In genomic region chr12:48880647-48881046, GRCh38 we compare ENCODE assay signal across 16 cellular contexts. TPM values are rescaled to one million over a fixed set of nuclear protein-coding genes. Genes with fewer than 3 reads are reported as not detected.
DNase-seq lines count a peak whose midpoint lies in the region; ATAC-seq and TF ChIP-seq lines count a peak whose summit lies in the region.
"Had no signal": no experiment of that assay in that cellular context is flagged by ENCODE, and none has a peak within 500 bp of the region (broad histone marks: within the 10 kb centered on the region; RNA-seq: fewer than 3 reads in every experiment).

No MANE protein-coding gene starts in this region.

- no peak for DNase-seq in Caco-2
- DNase-seq in mesothelial cell of epicardium (ENCODE audit: low spot score in 2 of 2, unreplicated experiment in 2 of 2) = no peak
- DNase-seq in neural progenitor cell (ENCODE audit: low spot score) = no peak
- no peak for DNase-seq in Kasumi-1 (lab: John Stamatoyannopoulos, UW)
- DNase-seq in right lobe of liver = no peak
- no peak for DNase-seq in SK-N-SH
- no peak for DNase-seq in esophagus muscularis mucosa (ENCODE audit: extremely low spot score)
- DNase-seq: 8988T; C1 segment of cervical spinal cord; CD4-positive, alpha-beta memory T cell; COR-L47; DMS153; DND-41; GM23248; H9 had no signal

- H3K4me1 ChIP-seq in Caco-2 (peaks cover 58% of the 10 kb centered on the region), neural progenitor cell (peaks cover 51% of the 10 kb centered on the region), right lobe of liver (peaks cover 0 to 54% (median 25%) of the 10 kb centered on the region in 4 donors), SK-N-SH (ENCODE audit: control insufficient read depth in 1 of 2, insufficient read depth in 2 of 2, low read depth in 1 of 2, low read length in 1 of 2) (peaks cover 5 to 12% of the 10 kb centered on the region in 2 experiments; a peak in 1 of 4 replicates), esophagus muscularis mucosa (peaks cover 8 to 20% (median 14%) of the 10 kb centered on the region in 4 donors)

- 61% methylated on average over 9 of the region's 9 CpGs for WGBS in right lobe of liver (ENCODE audit: insufficient coverage, low coverage, low lambda C conversion rate, missing lambda C conversion rate)
- 82% methylated on average over 9 of the region's 9 CpGs for WGBS in SK-N-SH (ENCODE audit: low lambda C conversion rate)
- 82% methylated on average over 9 of the region's 9 CpGs for WGBS in esophagus muscularis mucosa

- H3K9me3 Mint-ChIP-seq in Caco-2 (ENCODE audit: unreplicated experiment) (no peaks in the 10 kb centered on the region), mesothelial cell of epicardium (no peaks in the 10 kb centered on the region), neural progenitor cell (no peaks in the 10 kb centered on the region)
- H3K9me3 Mint-ChIP-seq: H9 had no signal

- intact Hi-C loops in Caco-2 (cut with micrococcal nuclease; ENCODE audit: unreplicated experiment) (no loop called here), right lobe of liver (cut with DNase I) (no loop called here), esophagus muscularis mucosa (cut with DNase I) (no loop called here)

- no peaks in the 10 kb centered on the region for H3K27me3 Mint-ChIP-seq in Caco-2 (ENCODE audit: insufficient read depth, unreplicated experiment)
- no peaks in the 10 kb centered on the region for H3K27me3 Mint-ChIP-seq in mesothelial cell of epicardium (ENCODE audit: low read depth)
- peaks cover 16% of the 10 kb centered on the region for H3K27me3 Mint-ChIP-seq in neural progenitor cell (ENCODE audit: insufficient read depth, low read depth)

- no peak overlapping the region for H2AFZ ChIP-seq in neural progenitor cell (replicated peaks)
- no peak overlapping the region for H2AFZ ChIP-seq in SK-N-SH (ENCODE audit: low read depth)
- H2AFZ ChIP-seq: GM23248 had no signal

- no peaks in the 10 kb centered on the region for H3K9me2 ChIP-seq in SK-N-SH

- TF ChIP-seq POLR2A in right lobe of liver (IDR thresholded peaks at IDR 0.05) = no peak
- TF ChIP-seq POLR2A in esophagus muscularis mucosa (IDR thresholded peaks at IDR 0.05; ENCODE audit: low read depth) = no peak

- H3K27ac ChIP-seq in neural progenitor cell (no peak overlapping the region), right lobe of liver (no peak overlapping the region), SK-N-SH (ENCODE audit: low read depth in 2 of 2, low read length in 1 of 2) (no peak overlapping the region), esophagus muscularis mucosa (replicated peaks in 1 of 4) (no peak overlapping the region)
- H3K27ac ChIP-seq: GM23248 had no signal

- H3K27me3 ChIP-seq in Caco-2 (replicated peaks; ENCODE audit: control insufficient read depth, insufficient read depth, low read length) (no peaks in the 10 kb centered on the region), neural progenitor cell (no peaks in the 10 kb centered on the region), right lobe of liver (no peaks in the 10 kb centered on the region), SK-N-SH (ENCODE audit: insufficient read depth) (peaks cover 4% of the 10 kb centered on the region; the same call in 1 of the 2 replicates), esophagus muscularis mucosa (peaks cover 0 to 44% (median 1%) of the 10 kb centered on the region in 4 donors)

- H3K4me3 ChIP-seq in Caco-2 (ENCODE audit: low read depth, low read length) (no peak overlapping the region), neural progenitor cell (no peak overlapping the region), right lobe of liver (no peak overlapping the region), SK-N-SH (ENCODE audit: low read depth in 2 of 2, low read length in 1 of 2) (no peak overlapping the region), esophagus muscularis mucosa (no peak overlapping the region)
- H3K4me3 ChIP-seq: GM23248 had no signal

- no peaks in the 10 kb centered on the region for H3K36me3 ChIP-seq in Caco-2 (ENCODE audit: control insufficient read depth, insufficient read depth, low read length)
- H3K36me3 ChIP-seq in neural progenitor cell = no peaks in the 10 kb centered on the region
- no peaks in the 10 kb centered on the region for H3K36me3 ChIP-seq in right lobe of liver
- H3K36me3 ChIP-seq in SK-N-SH (replicated peaks in 1 of 2; ENCODE audit: control insufficient read depth in 1 of 2, insufficient read depth in 2 of 2, low read length in 1 of 2) = no peaks in the 10 kb centered on the region
- no peaks in the 10 kb centered on the region for H3K36me3 ChIP-seq in esophagus muscularis mucosa

- no peak overlapping the region for H3K9ac ChIP-seq in neural progenitor cell
- no peak overlapping the region for H3K9ac ChIP-seq in SK-N-SH
- H3K9ac ChIP-seq: GM23248 had no signal

- TF ChIP-seq CTCF in Caco-2 (IDR thresholded peaks at IDR 0.05; ENCODE audit: insufficient read depth in 1 of 2, low read depth in 1 of 2, low read length in 1 of 2, severe bottlenecking in 1 of 2, unreplicated experiment in 1 of 2) (no peak), mesothelial cell of epicardium (IDR thresholded peaks at IDR 0.05; ENCODE audit: unreplicated experiment) (no peak), neural progenitor cell (IDR thresholded peaks at IDR 0.05) (no peak), right lobe of liver (IDR thresholded peaks at IDR 0.05) (no peak), SK-N-SH (IDR thresholded peaks at IDR 0.05) (no peak), esophagus muscularis mucosa (IDR thresholded peaks at IDR 0.05) (no peak)

- H3K4me1 Mint-ChIP-seq in Caco-2 (ENCODE audit: low read depth, unreplicated experiment) (peaks cover 54% of the 10 kb centered on the region), mesothelial cell of epicardium (peaks cover 50% of the 10 kb centered on the region), neural progenitor cell (peaks cover 56% of the 10 kb centered on the region)
- H3K4me1 Mint-ChIP-seq: CD4-positive, alpha-beta memory T cell had no signal

- no peaks in the 10 kb centered on the region for H3K79me2 ChIP-seq in neural progenitor cell (ENCODE audit: low read depth)
- H3K79me2 ChIP-seq in SK-N-SH (ENCODE audit: insufficient read depth) = no peaks in the 10 kb centered on the region

- H4K20me1 ChIP-seq in neural progenitor cell (ENCODE audit: low read depth) = no peaks in the 10 kb centered on the region
- no peaks in the 10 kb centered on the region for H4K20me1 ChIP-seq in SK-N-SH (ENCODE audit: insufficient read depth)

- H3F3A ChIP-seq in neural progenitor cell (ENCODE audit: low read depth) = peaks cover 46% of the 10 kb centered on the region
- H3F3A ChIP-seq in SK-N-SH (replicated peaks; ENCODE audit: insufficient read depth) = no peaks in the 10 kb centered on the region

- POLR2A ChIA-PET in Caco-2 (lab: Charles Lee) (interaction anchor here (4.1 kb wide), 1 partner anchor 15 kb away, joined by 49 read pairs; the partner anchor contains the start of gene RND1), SK-N-SH (lab: Yijun Ruan, JAX) (interaction anchor here (1.4 to 2.0 kb wide), 2 partner anchors 14 to 29 kb away, joined by 3 to 7 read pairs; partner anchors contain the start of genes DDX23 and RND1)

- no TSS peak for BruUV-seq in Caco-2 (replicated peaks; lab: Mats Ljungman, UMichigan)

- CTCF ChIA-PET in Caco-2 (lab: Charles Lee) (interaction anchor here (0.9 to 2.7 kb wide), 2 partner anchors 10 to 127 kb away, joined by 11 to 21 read pairs; no protein-coding TSS in a partner anchor), SK-N-SH (lab: Yijun Ruan, JAX) (interaction anchor here (0.8 to 34.8 kb wide), 3 partner anchors 5 to 27 kb away, joined by 3 to 667 read pairs (median 667); partner anchors contain the start of genes DDX23 and RND1)

- H3K36me3 Mint-ChIP-seq in Caco-2 (ENCODE audit: insufficient read depth, unreplicated experiment) (peaks cover 14% of the 10 kb centered on the region), mesothelial cell of epicardium (no peaks in the 10 kb centered on the region), neural progenitor cell (no peaks in the 10 kb centered on the region)
- H3K36me3 Mint-ChIP-seq: CD4-positive, alpha-beta memory T cell had no signal

- TF ChIP-seq EP300 in SK-N-SH (IDR thresholded peaks at IDR 0.05; ENCODE audit: borderline replicate concordance in 1 of 2, low read depth in 1 of 2, low read length in 1 of 2) = no peak
- no peak for TF ChIP-seq EP300 in esophagus muscularis mucosa (IDR thresholded peaks at IDR 0.05)

- H3K9me3 ChIP-seq in Caco-2 (no peaks in the 10 kb centered on the region), neural progenitor cell (ENCODE audit: low read depth) (no peaks in the 10 kb centered on the region), right lobe of liver (no peaks in the 10 kb centered on the region), SK-N-SH (no peaks in the 10 kb centered on the region), esophagus muscularis mucosa (no peaks in the 10 kb centered on the region)

- no peak for ATAC-seq in right lobe of liver
- ATAC-seq: HCT116 had no signal

- no peak for TF ChIP-seq RAD21 in SK-N-SH (IDR thresholded peaks at IDR 0.05; ENCODE audit: low read length)

- H3K4me3 Mint-ChIP-seq in Caco-2 (ENCODE audit: unreplicated experiment) = no peak overlapping the region
- H3K4me3 Mint-ChIP-seq in mesothelial cell of epicardium = no peak overlapping the region
- H3K4me3 Mint-ChIP-seq in neural progenitor cell = no peak overlapping the region
- H3K4me3 Mint-ChIP-seq: CD4-positive, alpha-beta memory T cell; H9 had no signal

- H3K27ac Mint-ChIP-seq in Caco-2 (ENCODE audit: unreplicated experiment) (peak overlapping the region; percentile 58), mesothelial cell of epicardium (peak overlapping the region; percentile 55), neural progenitor cell (peak overlapping the region; percentile 39)
- H3K27ac Mint-ChIP-seq: CD4-positive, alpha-beta memory T cell; H9 had no signal

- H3K4me2 ChIP-seq in neural progenitor cell (no peak overlapping the region), SK-N-SH (no peak overlapping the region)

RNA-seq across cellular contexts. Expression of gene RND1, which starts 15.0 kb away (rescaled TPM):
- total RNA-seq in Caco-2 (2022) = 5.1 and 5.2 TPM in 2 replicates
- total RNA-seq in mesothelial cell of epicardium = 14.9 to 15.8 TPM (median 15.0 TPM) in 3 replicates
- total RNA-seq in neural progenitor cell (ENCODE audit: low replicate concordance) = 9.8 and 16.7 TPM in 2 replicates
- total RNA-seq in right lobe of liver = 10 to 100 TPM in 5 of 6 experiments, 1 to 10 TPM in 1; 6.4 to 72.8 (median 17.2) TPM
- 0.19 and 0.39 TPM in 2 replicates for polyA plus RNA-seq in SK-N-SH (2012; rRNA removed)
- 0.13 and 0.28 TPM in 2 replicates for polyA plus RNA-seq in SK-N-SH (2012; cell fraction: cytosol; rRNA removed)
- 0.25 and 0.26 TPM in 2 replicates for polyA plus RNA-seq in SK-N-SH (2012; cell fraction: nucleus; rRNA removed)
- 1 to 10 TPM in 1 of 4 donors, under 1 TPM in 2, not detected in 1; 0.29 to 6.5 (median 0.32) TPM for total RNA-seq in esophagus muscularis mucosa
- polyA plus RNA-seq: GM23248 had no signal

RNA-seq across cellular contexts. Expression of gene DDX23, which starts 28.7 kb away (rescaled TPM):
- 151 and 152 TPM in 2 replicates for total RNA-seq in Caco-2 (2022)
- total RNA-seq in mesothelial cell of epicardium = 88.5 to 106 TPM (median 97.9 TPM) in 3 replicates
- total RNA-seq in neural progenitor cell (ENCODE audit: low replicate concordance) = 95.6 and 109 TPM in 2 replicates
- 10 to 100 TPM; 24.4 to 39.6 (median 31.8) TPM for total RNA-seq in right lobe of liver
- polyA plus RNA-seq in SK-N-SH (2012; rRNA removed) = 50.4 and 52.5 TPM in 2 replicates
- polyA plus RNA-seq in SK-N-SH (2012; cell fraction: cytosol; rRNA removed) = 42.8 and 43.9 TPM in 2 replicates
- polyA plus RNA-seq in SK-N-SH (2012; cell fraction: nucleus; rRNA removed) = 125 and 129 TPM in 2 replicates
- total RNA-seq in esophagus muscularis mucosa = 10 to 100 TPM; 51.1 to 88.3 (median 74.1) TPM

RNA-seq across cellular contexts. Expression of gene FKBP11, which starts 44.6 kb away (rescaled TPM):
- 79.5 and 83.2 TPM in 2 replicates for total RNA-seq in Caco-2 (2022)
- total RNA-seq in mesothelial cell of epicardium = 30.5 to 34.7 TPM (median 33.7 TPM) in 3 replicates
- 12.6 and 18.2 TPM in 2 replicates for total RNA-seq in neural progenitor cell (ENCODE audit: low replicate concordance)
- total RNA-seq in right lobe of liver = 10 to 100 TPM; 34.9 to 59.5 (median 52.5) TPM
- polyA plus RNA-seq in SK-N-SH (2012; rRNA removed) = 23.7 and 28.5 TPM in 2 replicates
- 12.1 and 14.1 TPM in 2 replicates for polyA plus RNA-seq in SK-N-SH (2012; cell fraction: cytosol; rRNA removed)
- polyA plus RNA-seq in SK-N-SH (2012; cell fraction: nucleus; rRNA removed) = 144 and 155 TPM in 2 replicates
- total RNA-seq in esophagus muscularis mucosa = 1 to 10 TPM; 4.9 to 8.1 (median 7.8) TPM
